Comparison of ENCODE assay signal across 12 cellular contexts in the genomic region with DNA sequence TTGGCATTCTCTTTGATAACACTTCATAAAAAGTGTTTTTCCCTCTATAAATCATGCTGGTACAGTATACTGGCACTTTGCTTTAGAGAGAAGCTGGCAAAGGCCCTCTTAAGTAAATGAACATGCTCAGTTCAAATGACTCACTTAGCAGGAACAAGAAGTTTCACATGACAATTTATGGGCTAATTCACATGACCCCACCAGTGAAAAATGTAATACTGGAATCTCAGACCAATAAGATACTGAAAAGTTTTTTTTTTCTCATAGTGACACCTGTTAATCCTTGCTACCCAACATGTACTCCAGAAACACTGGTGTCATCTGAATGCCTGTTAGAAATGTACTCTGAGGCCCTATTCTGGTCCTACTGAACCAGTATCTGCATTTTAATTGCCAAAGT. TPM values are rescaled to one million over a fixed set of nuclear protein-coding genes. Genes with fewer than 3 reads are reported as not detected.
DNase-seq lines count a peak whose midpoint lies in the region; ATAC-seq and TF ChIP-seq lines count a peak whose summit lies in the region.
"Had no signal": no experiment of that assay in that cellular context is flagged by ENCODE, and none has a peak within 500 bp of the region (broad histone marks: within the 10 kb centered on the region; RNA-seq: fewer than 3 reads in every experiment).

No MANE protein-coding gene starts in this region.

- TF ChIP-seq CTCF in A673 (conservative IDR thresholded peaks at IDR 0.05; ENCODE audit: low read depth, low read length): no peak
- no peak for TF ChIP-seq CTCF in astrocyte of the spinal cord (IDR thresholded peaks at IDR 0.05; ENCODE audit: low read depth, low read length)

- peak; percentile 36 for DNase-seq in A673 (ENCODE audit: low spot score)
- peak; percentile 30 for DNase-seq in HS-27A (ENCODE audit: low read depth)
- peak; percentile 56 for DNase-seq in astrocyte of the spinal cord (ENCODE audit: low read depth, low spot score)
- no peak for DNase-seq in left colon
- no peak for DNase-seq in T-helper 2 cell
- DNase-seq in activated CD4-positive, CD25-positive, alpha-beta regulatory T cell (lab: John Stamatoyannopoulos, UW): no peak
- no peak for DNase-seq in MG63
- DNase-seq: activated CD8-positive, alpha-beta memory T cell treated with anti-CD3 and anti-CD28 coated beads, Interleukin-2, amount 50 U/mL, for 4 hours; NCI-H510A treated with DMSO at 0.1 percent for 48 hours; nucleus accumbens; uterus had no signal

- H3K36me3 ChIP-seq in A673 (ENCODE audit: insufficient read depth, low read length, poor library complexity, severe bottlenecking) (peaks cover 36% of the 10 kb centered on the region), MG63 (peaks cover 77% of the 10 kb centered on the region)
- H3K36me3 ChIP-seq: uterus had no signal

- in situ Hi-C loops in astrocyte of the spinal cord (cut with HindIII; ENCODE audit: low sequenced_read_pairs): no loop called here

- H3K27me3 ChIP-seq in A673 (replicated peaks; ENCODE audit: insufficient read depth, low read depth, low read length, poor library complexity) (no peaks in the 10 kb centered on the region), MG63 (no peaks in the 10 kb centered on the region)
- H3K27me3 ChIP-seq: uterus had no signal

- POLR2A ChIA-PET in A673 (lab: Charles Lee; ENCODE audit: low non-redundant PET): no interaction called here

- H3K4me1 ChIP-seq in A673 (ENCODE audit: insufficient read depth, low read length, poor library complexity, severe bottlenecking): peaks cover 20% of the 10 kb centered on the region
- H3K4me1 ChIP-seq: uterus had no signal

- intact Hi-C loops in A673 (cut with micrococcal nuclease; ENCODE audit: unreplicated experiment) (no loop called here), left colon (cut with DNase I, micrococcal nuclease) (no loop called here)

- CTCF ChIA-PET in A673 (lab: Charles Lee): no interaction called here

- ATAC-seq in left colon (peak; percentile 97), HG02885 (IDR thresholded peaks at IDR 0.05; ENCODE audit: poor library complexity, unreplicated experiment) (no peak)

- H3K9me3 ChIP-seq in A673 (ENCODE audit: low read depth, low read length, poor library complexity, severe bottlenecking): no peaks in the 10 kb centered on the region
- H3K9me3 ChIP-seq in MG63: no peaks in the 10 kb centered on the region
- H3K9me3 ChIP-seq: uterus had no signal

- H3K4me3 ChIP-seq in A673 (ENCODE audit: low read depth, low read length, poor library complexity, severe bottlenecking) (no peak overlapping the region), astrocyte of the spinal cord (ENCODE audit: low read depth, low read length) (no peak overlapping the region), MG63 (no peak overlapping the region)
- H3K4me3 ChIP-seq: uterus had no signal

- no TSS peak for BruUV-seq in A673 (replicated peaks; lab: Mats Ljungman, UMichigan)

- no peak overlapping the region for H3K27ac ChIP-seq in A673 (ENCODE audit: low read depth, low read length, poor library complexity, severe bottlenecking)
- H3K27ac ChIP-seq: uterus had no signal

RNA-seq across cellular contexts. Expression of a gene that starts 13.9 kb away (rescaled TPM):
- total RNA-seq in A673 (2021) (56.7 and 58.3 TPM in 2 replicates), left colon (10 to 100 TPM; 62.8 to 70.1 TPM)
- total RNA-seq in MG63 (2014; rRNA removed; shearing (Covaris generic); ENCODE audit: low replicate concordance): 90.8 and 91.9 TPM in 2 replicates

RNA-seq across cellular contexts. Expression of a gene that starts 41.7 kb away (rescaled TPM):
- total RNA-seq in A673 (2021) (20.6 and 30.6 TPM in 2 replicates), left colon (10 to 100 TPM; 22.4 to 22.7 TPM)
- total RNA-seq in MG63 (2014; rRNA removed; shearing (Covaris generic); ENCODE audit: low replicate concordance): 7.9 and 41.4 TPM in 2 replicates

RNA-seq across cellular contexts. Expression of a gene that starts 54.3 kb away (rescaled TPM):
- total RNA-seq in A673 (2021): 1.8 and 2.4 TPM in 2 replicates
- total RNA-seq in left colon: 1 to 10 TPM in 1 of 2 donors, under 1 TPM in 1; 0.67 to 2.0 TPM
- total RNA-seq in MG63 (2014; rRNA removed; shearing (Covaris generic); ENCODE audit: low replicate concordance): 1.6 and 1.7 TPM in 2 replicates

Comparison
In these comparisons a context has a peak if more than half of its experiments do, and no peak if none do; other contexts are left out.
1. DNase-seq: peak in A673 (single experiment), HS-27A (single experiment) and astrocyte of the spinal cord (single experiment); none in left colon (0 of 2), T-helper 2 cell (0 of 5), activated CD4-positive, CD25-positive, alpha-beta regulatory T cell (0 of 4) and MG63 (single experiment).